ENCODE assay signal across 8 cellular contexts in the genomic region with DNA sequence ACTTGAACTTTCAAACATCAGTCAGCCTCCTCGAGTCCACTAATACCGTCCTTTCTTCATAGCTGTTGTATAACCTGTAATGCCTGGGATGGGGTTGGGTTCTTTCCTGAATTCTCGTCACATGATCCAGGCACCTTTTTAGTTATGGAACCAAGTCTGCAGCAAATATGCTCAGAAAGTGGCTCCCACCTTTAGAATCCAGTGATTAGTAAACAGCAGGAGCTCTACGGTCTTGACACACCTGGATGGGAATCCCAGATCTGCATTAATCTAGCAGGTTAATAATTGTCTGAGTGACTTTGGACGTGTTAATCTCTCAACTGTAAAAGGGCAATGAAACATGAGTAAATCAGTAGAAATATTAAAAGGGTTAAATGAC. TPM values are rescaled to one million over a fixed set of nuclear protein-coding genes. Genes with fewer than 3 reads are reported as not detected.
A peak's percentile ranks its signal among the peaks of the same experiment; 100 is the strongest.
DNase-seq lines count a peak whose midpoint lies in the region; ATAC-seq and TF ChIP-seq lines count a peak whose summit lies in the region.

No MANE protein-coding gene starts in this region.

- peak overlapping the region; percentile 65 for H3K4me3 Mint-ChIP-seq in activated CD4-positive, alpha-beta T cell treated with anti-CD3 and anti-CD28 coated beads, Interleukin-2, amount 10 ng/mL, durations not matched to agents 24 days and 14 days
- peak overlapping the region; percentile 57 for H3K4me3 Mint-ChIP-seq in activated T-helper 1 cell treated with anti-CD3 and anti-CD28 coated beads, Interleukin-12 subunit alpha, Interleukin-12 subunit beta, Interleukin-2, Interleukin-4 antibody, amounts not matched to agents 30 ng/mL and 10 ng/mL and 1 ng/mL, durations not matched to agents 14 hours and 24 hours and 36 hours

- no peaks in the 10 kb centered on the region for H3K36me3 ChIP-seq in kidney epithelial cell (ENCODE audit: control insufficient read depth, insufficient read depth, low read length)
- no peaks in the 10 kb centered on the region for H3K36me3 ChIP-seq in suprapubic skin

- 46% methylated on average over 5 of the region's 5 CpGs for WGBS in suprapubic skin

- TF ChIP-seq POLR2A in suprapubic skin (IDR thresholded peaks at IDR 0.05) = no peak

- TF ChIP-seq CTCF in kidney epithelial cell (IDR thresholded peaks at IDR 0.05; ENCODE audit: insufficient read depth, low read length, poor library complexity, severe bottlenecking) (no peak), suprapubic skin (IDR thresholded peaks at IDR 0.05) (no peak)

- H3K9me3 Mint-ChIP-seq in activated CD4-positive, alpha-beta T cell treated with anti-CD3 and anti-CD28 coated beads, Interleukin-2, amount 10 ng/mL, durations not matched to agents 24 days and 14 days = no peaks in the 10 kb centered on the region
- no peaks in the 10 kb centered on the region for H3K9me3 Mint-ChIP-seq in activated T-helper 1 cell treated with anti-CD3 and anti-CD28 coated beads, Interleukin-12 subunit alpha, Interleukin-12 subunit beta, Interleukin-2, Interleukin-4 antibody, amounts not matched to agents 30 ng/mL and 10 ng/mL and 1 ng/mL, durations not matched to agents 14 hours and 24 hours and 36 hours

- no peak for ATAC-seq in GM21619 (IDR thresholded peaks at IDR 0.05; ENCODE audit: unreplicated experiment)

- intact Hi-C loops in activated CD4-positive, alpha-beta T cell treated with anti-CD3 and anti-CD28 coated beads, Interleukin-2, amount 10 ng/mL, durations not matched to agents 24 days and 14 days (cut with micrococcal nuclease) = loop anchor here (5.0 to 10.0 kb wide), 2 partner anchors 293 to 299 kb away; partner anchors contain the start of genes CHD6 and TOP1
- intact Hi-C loops in activated T-helper 1 cell treated with anti-CD3 and anti-CD28 coated beads, Interleukin-12 subunit alpha, Interleukin-12 subunit beta, Interleukin-2, Interleukin-4 antibody, amounts not matched to agents 30 ng/mL and 10 ng/mL and 1 ng/mL, durations not matched to agents 14 hours and 24 hours and 36 hours (cut with micrococcal nuclease) = loop anchor here (5.0 kb wide), 2 partner anchors 114 to 374 kb away; no protein-coding TSS in a partner anchor

- H3K4me1 ChIP-seq in suprapubic skin = peaks cover 21% of the 10 kb centered on the region

- peak overlapping the region; percentile 90 for H3K27ac ChIP-seq in suprapubic skin

- H3K27me3 ChIP-seq in kidney epithelial cell (ENCODE audit: control insufficient read depth, insufficient read depth, low read length) (no peaks in the 10 kb centered on the region), suprapubic skin (no peaks in the 10 kb centered on the region)

- peak overlapping the region; percentile 49 for H3K27ac Mint-ChIP-seq in activated CD4-positive, alpha-beta T cell treated with anti-CD3 and anti-CD28 coated beads, Interleukin-2, amount 10 ng/mL, durations not matched to agents 24 days and 14 days
- no peak overlapping the region for H3K27ac Mint-ChIP-seq in activated T-helper 1 cell treated with anti-CD3 and anti-CD28 coated beads, Interleukin-12 subunit alpha, Interleukin-12 subunit beta, Interleukin-2, Interleukin-4 antibody, amounts not matched to agents 30 ng/mL and 10 ng/mL and 1 ng/mL, durations not matched to agents 14 hours and 24 hours and 36 hours

- H3K4me1 Mint-ChIP-seq in activated CD4-positive, alpha-beta T cell treated with anti-CD3 and anti-CD28 coated beads, Interleukin-2, amount 10 ng/mL, durations not matched to agents 24 days and 14 days = peaks cover 20% of the 10 kb centered on the region
- peaks cover 11% of the 10 kb centered on the region for H3K4me1 Mint-ChIP-seq in activated T-helper 1 cell treated with anti-CD3 and anti-CD28 coated beads, Interleukin-12 subunit alpha, Interleukin-12 subunit beta, Interleukin-2, Interleukin-4 antibody, amounts not matched to agents 30 ng/mL and 10 ng/mL and 1 ng/mL, durations not matched to agents 14 hours and 24 hours and 36 hours (ENCODE audit: low read depth)

- H3K36me3 Mint-ChIP-seq in activated CD4-positive, alpha-beta T cell treated with anti-CD3 and anti-CD28 coated beads, Interleukin-2, amount 10 ng/mL, durations not matched to agents 24 days and 14 days (ENCODE audit: low read depth) = no peaks in the 10 kb centered on the region
- no peaks in the 10 kb centered on the region for H3K36me3 Mint-ChIP-seq in activated T-helper 1 cell treated with anti-CD3 and anti-CD28 coated beads, Interleukin-12 subunit alpha, Interleukin-12 subunit beta, Interleukin-2, Interleukin-4 antibody, amounts not matched to agents 30 ng/mL and 10 ng/mL and 1 ng/mL, durations not matched to agents 14 hours and 24 hours and 36 hours (ENCODE audit: low read depth)

- peaks cover 8% of the 10 kb centered on the region for H3K27me3 Mint-ChIP-seq in activated CD4-positive, alpha-beta T cell treated with anti-CD3 and anti-CD28 coated beads, Interleukin-2, amount 10 ng/mL, durations not matched to agents 24 days and 14 days
- H3K27me3 Mint-ChIP-seq in activated T-helper 1 cell treated with anti-CD3 and anti-CD28 coated beads, Interleukin-12 subunit alpha, Interleukin-12 subunit beta, Interleukin-2, Interleukin-4 antibody, amounts not matched to agents 30 ng/mL and 10 ng/mL and 1 ng/mL, durations not matched to agents 14 hours and 24 hours and 36 hours (ENCODE audit: insufficient read depth) = peaks cover 5% of the 10 kb centered on the region

- TF ChIP-seq EP300 in suprapubic skin (IDR thresholded peaks at IDR 0.05) = no peak

- peak; percentile 62 for DNase-seq in activated CD4-positive, alpha-beta T cell treated with anti-CD3 and anti-CD28 coated beads, Interleukin-2, amount 10 ng/mL, durations not matched to agents 24 days and 14 days
- no peak for DNase-seq in activated CD4-positive, alpha-beta T cell treated with anti-CD3 and anti-CD28 coated beads for 1 hour
- no peak for DNase-seq in activated T-helper 1 cell treated with anti-CD3 and anti-CD28 coated beads, Interleukin-12 subunit alpha, Interleukin-12 subunit beta, Interleukin-2, Interleukin-4 antibody, amounts not matched to agents 30 ng/mL and 10 ng/mL and 1 ng/mL, durations not matched to agents 14 hours and 24 hours and 36 hours (ENCODE audit: low spot score)
- DNase-seq in kidney epithelial cell (ENCODE audit: low read depth) (no peak), suprapubic skin (ENCODE audit: low spot score in 2 of 2) (no peak), SKM-1 (lab: John Stamatoyannopoulos, UW; ENCODE audit: unreplicated experiment) (no peak), HK-2 (ENCODE audit: unreplicated experiment) (no peak)

- H3K9me3 ChIP-seq in suprapubic skin = no peaks in the 10 kb centered on the region

- H3K4me3 ChIP-seq in kidney epithelial cell (ENCODE audit: low read depth, low read length) (peak overlapping the region; percentile 87), suprapubic skin (peak overlapping the region; percentile 76)

RNA-seq across cellular contexts. Expression of gene ZHX3, which starts 0.7 kb away (rescaled TPM):
- 11.2 and 11.7 TPM in 2 replicates for total RNA-seq in activated CD4-positive, alpha-beta T cell treated with anti-CD3 and anti-CD28 coated beads, Interleukin-2, amount 10 ng/mL, durations not matched to agents 24 days and 14 days
- 9.5 and 11.9 TPM in 2 replicates for total RNA-seq in activated T-helper 1 cell treated with anti-CD3 and anti-CD28 coated beads, Interleukin-12 subunit alpha, Interleukin-12 subunit beta, Interleukin-2, Interleukin-4 antibody, amounts not matched to agents 30 ng/mL and 10 ng/mL and 1 ng/mL, durations not matched to agents 14 hours and 24 hours and 36 hours
- total RNA-seq in kidney epithelial cell (7.6 and 9.0 TPM in 2 replicates), suprapubic skin (10 to 100 TPM; 19.2 to 32.9 (median 31.4) TPM)

RNA-seq across cellular contexts. Expression of gene LPIN3, which starts 22.4 kb away (rescaled TPM):
- 1.2 and 1.6 TPM in 2 replicates for total RNA-seq in activated CD4-positive, alpha-beta T cell treated with anti-CD3 and anti-CD28 coated beads, Interleukin-2, amount 10 ng/mL, durations not matched to agents 24 days and 14 days
- 1.1 and 1.4 TPM in 2 replicates for total RNA-seq in activated T-helper 1 cell treated with anti-CD3 and anti-CD28 coated beads, Interleukin-12 subunit alpha, Interleukin-12 subunit beta, Interleukin-2, Interleukin-4 antibody, amounts not matched to agents 30 ng/mL and 10 ng/mL and 1 ng/mL, durations not matched to agents 14 hours and 24 hours and 36 hours
- 14.7 and 18.2 TPM in 2 replicates for total RNA-seq in kidney epithelial cell
- total RNA-seq in suprapubic skin = 100 to 1,000 TPM in 1 of 4 donors, 10 to 100 TPM in 3; 74.6 to 213 (median 85.2) TPM

RNA-seq across cellular contexts. Expression of gene EMILIN3, which starts 48.4 kb away (rescaled TPM):
- total RNA-seq in activated CD4-positive, alpha-beta T cell treated with anti-CD3 and anti-CD28 coated beads, Interleukin-2, amount 10 ng/mL, durations not matched to agents 24 days and 14 days = 0.58 and 0.73 TPM in 2 replicates
- 0.65 and 0.69 TPM in 2 replicates for total RNA-seq in activated T-helper 1 cell treated with anti-CD3 and anti-CD28 coated beads, Interleukin-12 subunit alpha, Interleukin-12 subunit beta, Interleukin-2, Interleukin-4 antibody, amounts not matched to agents 30 ng/mL and 10 ng/mL and 1 ng/mL, durations not matched to agents 14 hours and 24 hours and 36 hours
- total RNA-seq in kidney epithelial cell (0.42 and 0.62 TPM in 2 replicates), suprapubic skin (1 to 10 TPM; 4.4 to 7.5 (median 5.7) TPM)
